Comparison of ENCODE assay signal across 13 cellular contexts in genomic region chr11:1387961-1388762, GRCh38. TPM values are rescaled to one million over a fixed set of nuclear protein-coding genes. Genes with fewer than 3 reads are reported as not detected.
DNase-seq lines count a peak whose midpoint lies in the region; ATAC-seq and TF ChIP-seq lines count a peak whose summit lies in the region.
"Had no signal": no experiment of that assay in that cellular context is flagged by ENCODE, and none has a peak within 500 bp of the region (broad histone marks: within the 10 kb centered on the region; RNA-seq: fewer than 3 reads in every experiment).

No MANE protein-coding gene starts in this region.

- POLR2A ChIA-PET in activated CD8-positive, alpha-beta T cell treated with anti-CD3 and anti-CD28 coated beads for 36 hours (lab: Charles Lee) = no interaction called here
- POLR2A ChIA-PET in activated CD8-positive, alpha-beta T cell treated with anti-CD3 and anti-CD28 coated beads, Interleukin-2, amount 10 ng/mL, durations not matched to agents 7 days and 5 days (lab: Charles Lee) = no interaction called here

- H3K4me3 Mint-ChIP-seq in activated CD8-positive, alpha-beta T cell treated with anti-CD3 and anti-CD28 coated beads for 36 hours = peak overlapping the region; percentile 69
- H3K4me3 Mint-ChIP-seq in activated CD8-positive, alpha-beta T cell treated with anti-CD3 and anti-CD28 coated beads, Interleukin-2, amount 10 ng/mL, durations not matched to agents 7 days and 5 days = no peak overlapping the region

- H3K36me3 Mint-ChIP-seq in activated CD8-positive, alpha-beta T cell treated with anti-CD3 and anti-CD28 coated beads for 36 hours (ENCODE audit: low read depth) = no peaks in the 10 kb centered on the region
- H3K36me3 Mint-ChIP-seq in activated CD8-positive, alpha-beta T cell treated with anti-CD3 and anti-CD28 coated beads, Interleukin-2, amount 10 ng/mL, durations not matched to agents 7 days and 5 days (ENCODE audit: low read depth) = no peaks in the 10 kb centered on the region

- no peaks in the 10 kb centered on the region for H3K9me3 Mint-ChIP-seq in activated CD8-positive, alpha-beta T cell treated with anti-CD3 and anti-CD28 coated beads for 36 hours
- no peaks in the 10 kb centered on the region for H3K9me3 Mint-ChIP-seq in activated CD8-positive, alpha-beta T cell treated with anti-CD3 and anti-CD28 coated beads, Interleukin-2, amount 10 ng/mL, durations not matched to agents 7 days and 5 days (ENCODE audit: insufficient read depth)
- H3K9me3 Mint-ChIP-seq: activated T-helper 2 cell treated with anti-CD3 and anti-CD28 coated beads, Interferon-gamma antibody, Interleukin-2, Interleukin-4, amounts not matched to agents 10 μg/mL and 5 μg/mL and 100 μg/mL, durations not matched to agents 14 hours and 24 hours and 36 hours had no signal

- H3K27me3 ChIP-seq in rectal smooth muscle tissue (ENCODE audit: control insufficient read depth, insufficient read depth, low read length) = peaks cover 19% of the 10 kb centered on the region

- H3K4me1 ChIP-seq in rectal smooth muscle tissue (ENCODE audit: control insufficient read depth, insufficient read depth, low read length) = peaks cover 2% of the 10 kb centered on the region

- H3K27ac Mint-ChIP-seq in activated CD8-positive, alpha-beta T cell treated with anti-CD3 and anti-CD28 coated beads for 36 hours = no peak overlapping the region
- no peak overlapping the region for H3K27ac Mint-ChIP-seq in activated CD8-positive, alpha-beta T cell treated with anti-CD3 and anti-CD28 coated beads, Interleukin-2, amount 10 ng/mL, durations not matched to agents 7 days and 5 days
- H3K27ac Mint-ChIP-seq: activated T-helper 2 cell treated with anti-CD3 and anti-CD28 coated beads, Interferon-gamma antibody, Interleukin-2, Interleukin-4, amounts not matched to agents 10 μg/mL and 5 μg/mL and 100 μg/mL, durations not matched to agents 14 hours and 24 hours and 36 hours; CD14-positive monocyte had no signal

- H3K4me3 ChIP-seq in rectal smooth muscle tissue (ENCODE audit: low read length) = peak overlapping the region; percentile 74

- H3K4me1 Mint-ChIP-seq in activated CD8-positive, alpha-beta T cell treated with anti-CD3 and anti-CD28 coated beads for 36 hours (ENCODE audit: low read depth) = peaks cover 21% of the 10 kb centered on the region
- peaks cover 21% of the 10 kb centered on the region for H3K4me1 Mint-ChIP-seq in activated CD8-positive, alpha-beta T cell treated with anti-CD3 and anti-CD28 coated beads, Interleukin-2, amount 10 ng/mL, durations not matched to agents 7 days and 5 days (ENCODE audit: low read depth)

- intact Hi-C loops in activated CD8-positive, alpha-beta T cell treated with anti-CD3 and anti-CD28 coated beads for 36 hours (cut with micrococcal nuclease) = no loop called here
- intact Hi-C loops in left cardiac atrium (cut with DNase I) = loop anchor here in 1 of 2 donors (10.0 kb wide), 1 partner anchor 73 kb away; no protein-coding TSS in a partner anchor

- peaks cover 21% of the 10 kb centered on the region for H3K27me3 Mint-ChIP-seq in activated CD8-positive, alpha-beta T cell treated with anti-CD3 and anti-CD28 coated beads for 36 hours
- H3K27me3 Mint-ChIP-seq in activated CD8-positive, alpha-beta T cell treated with anti-CD3 and anti-CD28 coated beads, Interleukin-2, amount 10 ng/mL, durations not matched to agents 7 days and 5 days (ENCODE audit: low read depth) = peaks cover 32% of the 10 kb centered on the region

- ATAC-seq in activated CD8-positive, alpha-beta T cell treated with anti-CD3 and anti-CD28 coated beads for 36 hours = no peak
- no peak for ATAC-seq in activated CD8-positive, alpha-beta T cell treated with anti-CD3 and anti-CD28 coated beads, Interleukin-2, amount 10 ng/mL, durations not matched to agents 7 days and 5 days
- no peak for ATAC-seq in left cardiac atrium

- no peaks in the 10 kb centered on the region for H3K36me3 ChIP-seq in rectal smooth muscle tissue (ENCODE audit: control insufficient read depth, insufficient read depth, low read length)
- H3K36me3 ChIP-seq: esophagus muscularis mucosa, neutrophil had no signal

- TF ChIP-seq CTCF in activated CD8-positive, alpha-beta T cell treated with anti-CD3 and anti-CD28 coated beads for 36 hours (IDR thresholded peaks at IDR 0.05) = no peak

- DNase-seq in activated CD8-positive, alpha-beta T cell treated with anti-CD3 and anti-CD28 coated beads for 36 hours = peak; percentile 25
- DNase-seq in activated CD8-positive, alpha-beta T cell treated with anti-CD3 and anti-CD28 coated beads, Interleukin-2, amount 10 ng/mL, durations not matched to agents 7 days and 5 days = no peak
- peak; percentile 55 for DNase-seq in NCI-H2196 treated with DMSO at 0.1 percent for 48 hours (lab: John Stamatoyannopoulos, UW; ENCODE audit: unreplicated experiment)
- peak; percentile 18 for DNase-seq in left cardiac atrium
- no peak for DNase-seq in NCI-H2029 treated with DMSO at 0.1 percent for 48 hours (lab: John Stamatoyannopoulos, UW)
- DNase-seq in T1000 (lab: John Stamatoyannopoulos, UW) = no peak
- DNase-seq in cerebellar nuclear complex (lab: John Stamatoyannopoulos, UW) = no peak
- DNase-seq: NCI-H1048 had no signal

- H3K27ac ChIP-seq in rectal smooth muscle tissue (ENCODE audit: low read depth, low read length) = no peak overlapping the region
- H3K27ac ChIP-seq: neutrophil had no signal

- no peak overlapping the region for H3K9ac ChIP-seq in rectal smooth muscle tissue (ENCODE audit: low read length)

- CTCF ChIA-PET in activated CD8-positive, alpha-beta T cell treated with anti-CD3 and anti-CD28 coated beads for 36 hours (lab: Charles Lee) = interaction anchor here (1.4 kb wide), 1 partner anchor 77 kb away, joined by 5 read pairs; no protein-coding TSS in a partner anchor
- CTCF ChIA-PET in activated CD8-positive, alpha-beta T cell treated with anti-CD3 and anti-CD28 coated beads, Interleukin-2, amount 10 ng/mL, durations not matched to agents 7 days and 5 days (lab: Charles Lee) = no interaction called here

RNA-seq across cellular contexts. Expression of gene BRSK2, which starts 1.6 kb away (rescaled TPM):
- total RNA-seq in activated CD8-positive, alpha-beta T cell treated with anti-CD3 and anti-CD28 coated beads for 36 hours = 1 to 10 TPM; 1.1 to 2.0 TPM
- total RNA-seq in activated CD8-positive, alpha-beta T cell treated with anti-CD3 and anti-CD28 coated beads, Interleukin-2, amount 10 ng/mL, durations not matched to agents 7 days and 5 days = under 1 TPM in 1 of 2 experiments, not detected in 1; 0.39 TPM
- total RNA-seq in left cardiac atrium = 1 to 10 TPM; 1.3 to 1.6 TPM

Comparison
In these comparisons a context has a peak if more than half of its experiments do, and no peak if none do; other contexts are left out.
1. DNase-seq: peak in activated CD8-positive, alpha-beta T cell treated with anti-CD3 and anti-CD28 coated beads for 36 hours (single experiment), NCI-H2196 treated with DMSO at 0.1 percent for 48 hours (single experiment) and left cardiac atrium (single experiment); none in activated CD8-positive, alpha-beta T cell treated with anti-CD3 and anti-CD28 coated beads, Interleukin-2, amount 10 ng/mL, durations not matched to agents 7 days and 5 days (single experiment), NCI-H2029 treated with DMSO at 0.1 percent for 48 hours (single experiment), T1000 (single experiment) and cerebellar nuclear complex (0 of 2).